12 cellular contexts compared by ENCODE assay signal in genomic region chr1:226658538-226659125, GRCh38.
A peak's percentile ranks its signal among the peaks of the same experiment; 100 is the strongest.
DNase-seq lines count a peak whose midpoint lies in the region; TF ChIP-seq lines count a peak whose summit lies in the region.
"Had no signal": no experiment of that assay in that cellular context is flagged by ENCODE, and none has a peak within 500 bp of the region (broad histone marks: within the 10 kb centered on the region; RNA-seq: fewer than 3 reads in every experiment).

No MANE protein-coding gene starts in this region.

- H3K9me3 ChIP-seq in DOHH2 (ENCODE audit: control insufficient read depth, insufficient read depth, low read length) (no peaks in the 10 kb centered on the region), uterus (no peaks in the 10 kb centered on the region)

- intact Hi-C loops in uterus (cut with DNase I; ENCODE audit: low total_unique reads): no loop called here

- DNase-seq in immature natural killer cell: no peak
- DNase-seq in HEK293T (ENCODE audit: extremely low spot score): no peak
- no peak for DNase-seq in NCI-H1436 (lab: John Stamatoyannopoulos, UW)
- no peak for DNase-seq in uterus
- DNase-seq: activated gamma-delta T cell; GDM1; mesendoderm; stimulated activated CD4-positive, alpha-beta T cell treated with anti-CD3 and anti-CD28 coated beads, Interleukin-2, amount 100 ng/mL, for 24 hours had no signal

- peaks cover 88% of the 10 kb centered on the region for H3K79me2 ChIP-seq in DOHH2 (ENCODE audit: control insufficient read depth, low read length)

- peaks cover 64% of the 10 kb centered on the region for H3F3A ChIP-seq in DOHH2 (ENCODE audit: control insufficient read depth, insufficient read depth)

- H3K4me2 ChIP-seq in DOHH2 (ENCODE audit: low read length): no peak overlapping the region

- H3K4me1 ChIP-seq in DOHH2 (ENCODE audit: control insufficient read depth, low read length): peaks cover 7% of the 10 kb centered on the region; the same call in 1 of the 2 replicates
- peaks cover 29 to 47% of the 10 kb centered on the region in 2 donors for H3K4me1 ChIP-seq in uterus

- H4K20me1 ChIP-seq in DOHH2 (ENCODE audit: control insufficient read depth, insufficient read depth, low read depth, low read length): no peaks in the 10 kb centered on the region

- POLR2A ChIA-PET in HEK293T (lab: Yijun Ruan, JAX): interaction anchor here (0.7 to 1.1 kb wide), 2 partner anchors 23 to 45 kb away, joined by 3 read pairs; no protein-coding TSS in a partner anchor

- H3K27ac ChIP-seq in DOHH2 (ENCODE audit: low read depth, low read length) (no peak overlapping the region), skin epidermis (peak overlapping the region in 19 of 21 experiments; percentile 28 to 89 (median 79)), uterus (no peak overlapping the region)
- H3K27ac ChIP-seq: HL-60 had no signal

- no peaks in the 10 kb centered on the region for H3K27me3 Mint-ChIP-seq in activated naive CD8-positive, alpha-beta T cell
- peaks cover 14 to 25% (median 17%) of the 10 kb centered on the region in 3 donors for H3K27me3 Mint-ChIP-seq in immature natural killer cell (ENCODE audit: low read depth in 3 of 3)

- no peaks in the 10 kb centered on the region for H3K27me3 ChIP-seq in DOHH2 (ENCODE audit: control insufficient read depth, low read length)
- no peaks in the 10 kb centered on the region for H3K27me3 ChIP-seq in uterus

- no peak for TF ChIP-seq CTCF in DOHH2 (IDR thresholded peaks at IDR 0.05; ENCODE audit: low read depth, low read length, poor library complexity, severe bottlenecking)
- TF ChIP-seq CTCF in uterus (IDR thresholded peaks at IDR 0.05): no peak

- peak overlapping the region; percentile 36 for H3K4me3 Mint-ChIP-seq in activated naive CD8-positive, alpha-beta T cell
- no peak overlapping the region for H3K4me3 Mint-ChIP-seq in immature natural killer cell

- no peaks in the 10 kb centered on the region for H3K9me2 ChIP-seq in DOHH2 (replicated peaks; ENCODE audit: control insufficient read depth, low read length)

- H3K4me1 Mint-ChIP-seq in activated naive CD8-positive, alpha-beta T cell (ENCODE audit: low read depth): peaks cover 48% of the 10 kb centered on the region
- H3K4me1 Mint-ChIP-seq in immature natural killer cell: peaks cover 47 to 55% of the 10 kb centered on the region in 2 donors

- no peaks in the 10 kb centered on the region for H3K9me3 Mint-ChIP-seq in activated naive CD8-positive, alpha-beta T cell (ENCODE audit: low read depth)
- H3K9me3 Mint-ChIP-seq in immature natural killer cell: no peaks in the 10 kb centered on the region

- H3K27ac Mint-ChIP-seq in activated naive CD8-positive, alpha-beta T cell: peak overlapping the region; percentile 97
- peak overlapping the region in 4 of 6 donors; percentile 65 to 100 (median 72) for H3K27ac Mint-ChIP-seq in immature natural killer cell

- CTCF ChIA-PET in HEK293T (lab: Yijun Ruan, JAX): interaction anchor here (1.0 to 1.1 kb wide), 2 partner anchors 25 to 32 kb away, joined by 3 to 4 read pairs; no protein-coding TSS in a partner anchor

- TF ChIP-seq POLR2A in uterus (IDR thresholded peaks at IDR 0.05): no peak

- peaks cover 67% of the 10 kb centered on the region for H3K36me3 ChIP-seq in DOHH2 (ENCODE audit: control insufficient read depth, low read length)
- H3K36me3 ChIP-seq in uterus: no peaks in the 10 kb centered on the region

- no peaks in the 10 kb centered on the region for H3K36me3 Mint-ChIP-seq in activated naive CD8-positive, alpha-beta T cell
- H3K36me3 Mint-ChIP-seq in immature natural killer cell: peaks cover 0 to 3% (median 0%) of the 10 kb centered on the region in 3 donors

- H3K4me3 ChIP-seq in DOHH2 (ENCODE audit: low read length) (peak overlapping the region; percentile 4; the same call in 1 of the 2 replicates), skin epidermis (no peak overlapping the region), uterus (no peak overlapping the region)

TF ChIP-seq in HEK293T, 16 proteins besides CTCF, POLR2A, EP300 and RAD21:
- no peak for TF ChIP-seq FOXK2 (IDR thresholded peaks at IDR 0.05)
- no peak for TF ChIP-seq SP1 (IDR thresholded peaks at IDR 0.05)
- no peak for TF ChIP-seq ARNT (IDR thresholded peaks at IDR 0.05)
- no peak for TF ChIP-seq TARDBP (IDR thresholded peaks at IDR 0.05)
- no peak for TF ChIP-seq ZNF384 (IDR thresholded peaks at IDR 0.05)
- TF ChIP-seq L3MBTL2 (conservative IDR thresholded peaks at IDR 0.05): no peak
- no peak for TF ChIP-seq BHLHE40 (IDR thresholded peaks at IDR 0.05; ENCODE audit: borderline replicate concordance)
- no peak for TF ChIP-seq FOXA1 (IDR thresholded peaks at IDR 0.05)
- no peak for TF ChIP-seq HDGF (IDR thresholded peaks at IDR 0.05; ENCODE audit: borderline replicate concordance)
- no peak for TF ChIP-seq SUZ12 (IDR thresholded peaks at IDR 0.05)
- TF ChIP-seq NFRKB (IDR thresholded peaks at IDR 0.05): no peak
- TF ChIP-seq CTBP1 (IDR thresholded peaks at IDR 0.05; ENCODE audit: borderline replicate concordance): no peak
- no peak for TF ChIP-seq FOXM1 (IDR thresholded peaks at IDR 0.05; ENCODE audit: borderline replicate concordance)
- no peak for TF ChIP-seq PKNOX1 (IDR thresholded peaks at IDR 0.05)

Comparison
In these comparisons a context has a peak if more than half of its experiments do, and no peak if none do; other contexts are left out.
1. H3K27ac ChIP-seq: peak in skin epidermis (19 of 21); none in DOHH2 (single experiment) and uterus (0 of 2).